23 cellular contexts compared by ENCODE assay signal in the genomic region with DNA sequence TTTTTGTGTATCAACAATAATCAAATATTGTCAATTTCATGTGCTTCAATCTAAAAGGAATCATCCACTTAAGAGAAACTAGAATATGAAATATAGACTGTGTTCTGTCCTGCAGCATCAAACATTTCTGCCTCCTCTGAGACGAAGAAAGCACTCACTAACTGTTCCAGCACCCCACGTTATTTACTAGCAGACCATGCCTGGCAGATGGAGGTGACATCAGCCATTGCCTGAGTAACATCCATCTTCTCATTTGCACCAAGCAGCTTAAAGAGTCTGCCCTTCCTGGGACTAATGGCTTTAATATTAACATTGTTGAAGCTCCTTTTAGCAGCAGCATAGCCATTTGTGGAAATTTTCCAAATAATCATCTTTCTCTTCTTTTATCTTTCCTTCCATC. TPM values are rescaled to one million over a fixed set of nuclear protein-coding genes. Genes with fewer than 3 reads are reported as not detected.
DNase-seq lines count a peak whose midpoint lies in the region; ATAC-seq and TF ChIP-seq lines count a peak whose summit lies in the region.
"Had no signal": no experiment of that assay in that cellular context is flagged by ENCODE, and none has a peak within 500 bp of the region (broad histone marks: within the 10 kb centered on the region; RNA-seq: fewer than 3 reads in every experiment).

No MANE protein-coding gene starts in this region.

- peaks cover 19% of the 10 kb centered on the region for H3K27me3 Mint-ChIP-seq in activated naive CD8-positive, alpha-beta T cell treated with anti-CD3 and anti-CD28 coated beads for 36 hours
- H3K27me3 Mint-ChIP-seq: CD4-positive, alpha-beta T cell had no signal

- H3K4me3 Mint-ChIP-seq in activated naive CD8-positive, alpha-beta T cell treated with anti-CD3 and anti-CD28 coated beads for 36 hours = no peak overlapping the region
- H3K4me3 Mint-ChIP-seq: CD4-positive, alpha-beta T cell had no signal

- TF ChIP-seq CTCF in left ventricle myocardium inferior (IDR thresholded peaks at IDR 0.05; ENCODE audit: borderline replicate concordance) = no peak

- H3K9me3 ChIP-seq in left ventricle myocardium inferior (replicated peaks) = no peaks in the 10 kb centered on the region
- H3K9me3 ChIP-seq: BLaER1 treated with 17β-estradiol and CSF1 and Interleukin-3, amounts not matched to agents 10 nM and 100 nM; MG63 had no signal

- intact Hi-C loops in left ventricle myocardium inferior (cut with micrococcal nuclease) = no loop called here
- intact Hi-C loops in Right ventricle myocardium inferior (cut with DNase I) = no loop called here

- H3K4me1 Mint-ChIP-seq in activated naive CD8-positive, alpha-beta T cell treated with anti-CD3 and anti-CD28 coated beads for 36 hours = no peaks in the 10 kb centered on the region

- H3K27me3 ChIP-seq in left ventricle myocardium inferior (ENCODE audit: low read depth) = no peaks in the 10 kb centered on the region
- H3K27me3 ChIP-seq: BLaER1 treated with 17β-estradiol and CSF1 and Interleukin-3, amounts not matched to agents 10 nM and 100 nM had no signal

- no peak for DNase-seq in left ventricle myocardium inferior
- DNase-seq in Right ventricle myocardium inferior (ENCODE audit: missing footprints) = no peak
- DNase-seq in NCI-H1694 (lab: John Stamatoyannopoulos, UW) = peak; percentile 85
- peak; percentile 68 for DNase-seq in cerebellar cortex (ENCODE audit: low spot score)
- no peak for DNase-seq in MV-4-11 (lab: John Stamatoyannopoulos, UW)
- no peak for DNase-seq in activated naive CD8-positive, alpha-beta T cell treated with anti-CD3 and anti-CD28 coated beads for 36 hours
- no peak for DNase-seq in KBM-7
- DNase-seq: CD4-positive, alpha-beta T cell; DMS79; EL; GF-D8; MG63; NCI-H2081; NCI-H345; NCI-H510A treated with DMSO at 0.1 percent for 48 hours; SHP77 treated with DMSO at 0.1 percent for 48 hours had no signal

- H3K36me3 Mint-ChIP-seq in activated naive CD8-positive, alpha-beta T cell treated with anti-CD3 and anti-CD28 coated beads for 36 hours = no peaks in the 10 kb centered on the region

- H3K27ac Mint-ChIP-seq in activated naive CD8-positive, alpha-beta T cell treated with anti-CD3 and anti-CD28 coated beads for 36 hours = no peak overlapping the region
- H3K27ac Mint-ChIP-seq: CD4-positive, alpha-beta T cell had no signal

- peak overlapping the region; percentile 64 for H3K27ac ChIP-seq in left ventricle myocardium inferior (replicated peaks)
- H3K27ac ChIP-seq: RWPE1, SK-N-MC had no signal

- in situ Hi-C loops in KBM-7 (cut with MboI; ENCODE audit: low pct_unique_long_range_greater_than_20kb, low sequenced_read_pairs) = no loop called here

- H3K4me1 ChIP-seq in left ventricle myocardium inferior = peaks cover 58% of the 10 kb centered on the region

- peaks cover 2% of the 10 kb centered on the region for H3K9me3 Mint-ChIP-seq in activated naive CD8-positive, alpha-beta T cell treated with anti-CD3 and anti-CD28 coated beads for 36 hours
- H3K9me3 Mint-ChIP-seq: CD4-positive, alpha-beta T cell had no signal

- no peaks in the 10 kb centered on the region for H3K36me3 ChIP-seq in left ventricle myocardium inferior
- H3K36me3 ChIP-seq: BLaER1 treated with 17β-estradiol and CSF1 and Interleukin-3, amounts not matched to agents 10 nM and 100 nM; MG63 had no signal

- no peak overlapping the region for H3K4me3 ChIP-seq in left ventricle myocardium inferior
- H3K4me3 ChIP-seq: BLaER1 treated with 17β-estradiol and CSF1 and Interleukin-3, amounts not matched to agents 10 nM and 100 nM; K562; MG63; SK-N-MC had no signal

- no peak for ATAC-seq in Right ventricle myocardium inferior
- ATAC-seq in HG02798 (IDR thresholded peaks at IDR 0.05; ENCODE audit: poor library complexity, unreplicated experiment) = no peak
- ATAC-seq: K562, Panc1 had no signal

RNA-seq across cellular contexts. Expression of a gene that starts 25.7 kb away (rescaled TPM):
- total RNA-seq in left ventricle myocardium inferior = 2.3 TPM
- total RNA-seq in Right ventricle myocardium inferior = 19.0 TPM
- total RNA-seq in activated naive CD8-positive, alpha-beta T cell treated with anti-CD3 and anti-CD28 coated beads for 36 hours = 1 to 10 TPM; 2.7 to 3.1 TPM
- total RNA-seq: LHCN-M2 had no signal

Comparison
In these comparisons a context has a peak if more than half of its experiments do, and no peak if none do; other contexts are left out.
1. DNase-seq: peak in NCI-H1694 (single experiment) and cerebellar cortex (single experiment); none in left ventricle myocardium inferior (single experiment), Right ventricle myocardium inferior (single experiment), MV-4-11 (single experiment), activated naive CD8-positive, alpha-beta T cell treated with anti-CD3 and anti-CD28 coated beads for 36 hours (single experiment) and KBM-7 (single experiment).